16 cellular contexts compared by ENCODE assay signal in the genomic region with DNA sequence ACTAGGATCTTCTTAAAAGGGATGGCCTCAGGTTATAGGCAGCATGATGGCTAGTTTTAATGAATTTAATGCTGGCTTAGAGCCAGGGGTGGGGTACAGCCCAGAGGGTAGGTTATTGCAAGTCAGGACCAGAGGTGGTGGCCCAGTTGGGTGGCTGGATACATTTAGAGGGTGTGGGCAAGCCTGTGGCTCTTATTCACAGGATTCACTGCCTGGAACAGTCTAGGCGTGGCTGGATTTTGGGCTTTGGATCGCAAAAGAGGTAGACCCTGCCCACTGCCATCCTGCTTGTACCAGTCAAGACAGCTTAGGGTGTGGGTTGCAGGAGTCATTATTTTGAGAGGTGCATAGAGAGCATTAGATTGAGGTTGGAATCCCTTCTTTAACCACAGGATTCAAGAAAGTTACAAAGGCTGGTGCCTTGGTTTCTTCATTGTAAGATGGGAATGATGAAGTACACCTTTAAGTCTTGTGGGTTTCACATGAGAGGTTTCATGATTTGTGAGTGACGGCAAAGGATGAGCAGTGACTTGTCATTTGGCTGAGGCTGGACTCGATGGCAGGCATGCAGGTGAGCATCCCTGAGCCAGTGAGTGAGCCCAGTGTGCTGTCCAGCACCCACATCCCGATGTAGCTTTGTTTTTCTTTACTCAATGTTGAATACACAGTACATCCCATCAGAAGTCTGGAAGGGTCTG.
A peak's percentile ranks its signal among the peaks of the same experiment; 100 is the strongest.
DNase-seq lines count a peak whose midpoint lies in the region; ATAC-seq and TF ChIP-seq lines count a peak whose summit lies in the region.
"Had no signal": no experiment of that assay in that cellular context is flagged by ENCODE, and none has a peak within 500 bp of the region (broad histone marks: within the 10 kb centered on the region; RNA-seq: fewer than 3 reads in every experiment).

No MANE protein-coding gene starts in this region.

- WGBS in adrenal gland, 4 donors: 91 to 100% (median 96%) methylated on average over 5 of the region's 5 CpGs

- H3K4me1 Mint-ChIP-seq in activated CD8-positive, alpha-beta T cell treated with anti-CD3 and anti-CD28 coated beads, Interleukin-2, amount 10 ng/mL, durations not matched to agents 7 days and 5 days (ENCODE audit: low read depth): peaks cover 83% of the 10 kb centered on the region
- H3K4me1 Mint-ChIP-seq in activated CD8-positive, alpha-beta T cell treated with anti-CD3 and anti-CD28 coated beads for 36 hours (ENCODE audit: low read depth): peaks cover 65% of the 10 kb centered on the region

- H3K4me3 ChIP-seq in adrenal gland: no peak overlapping the region
- H3K4me3 ChIP-seq in left lung: no peak overlapping the region
- no peak overlapping the region for H3K4me3 ChIP-seq in tibial artery
- H3K4me3 ChIP-seq: gastrocnemius medialis, MG63 had no signal

- TF ChIP-seq POLR2A in adrenal gland (IDR thresholded peaks at IDR 0.05): no peak

- H3K27me3 ChIP-seq in adrenal gland (no peaks in the 10 kb centered on the region), left lung (no peaks in the 10 kb centered on the region), tibial artery (no peaks in the 10 kb centered on the region)
- H3K27me3 ChIP-seq: gastrocnemius medialis, MG63 had no signal

- TF ChIP-seq CTCF in activated CD8-positive, alpha-beta T cell treated with anti-CD3 and anti-CD28 coated beads for 36 hours (IDR thresholded peaks at IDR 0.05): no peak
- TF ChIP-seq CTCF in adrenal gland (IDR thresholded peaks at IDR 0.05) (no peak), left lung (IDR thresholded peaks at IDR 0.05) (no peak), tibial artery (IDR thresholded peaks at IDR 0.05) (no peak)

- H3K27ac Mint-ChIP-seq in activated CD8-positive, alpha-beta T cell treated with anti-CD3 and anti-CD28 coated beads, Interleukin-2, amount 10 ng/mL, durations not matched to agents 7 days and 5 days: peak overlapping the region; percentile 2
- no peak overlapping the region for H3K27ac Mint-ChIP-seq in activated CD8-positive, alpha-beta T cell treated with anti-CD3 and anti-CD28 coated beads for 36 hours

- H3K36me3 Mint-ChIP-seq in activated CD8-positive, alpha-beta T cell treated with anti-CD3 and anti-CD28 coated beads, Interleukin-2, amount 10 ng/mL, durations not matched to agents 7 days and 5 days (ENCODE audit: low read depth): peaks cover 3% of the 10 kb centered on the region
- peaks cover 3% of the 10 kb centered on the region for H3K36me3 Mint-ChIP-seq in activated CD8-positive, alpha-beta T cell treated with anti-CD3 and anti-CD28 coated beads for 36 hours (ENCODE audit: low read depth)

- H3K27ac ChIP-seq in adrenal gland (peak overlapping the region; percentile 71 to 94 (median 90)), left lung (peak overlapping the region; percentile 91 to 92), tibial artery (peak overlapping the region; percentile 65 to 86)

- CTCF ChIA-PET in activated CD8-positive, alpha-beta T cell treated with anti-CD3 and anti-CD28 coated beads, Interleukin-2, amount 10 ng/mL, durations not matched to agents 7 days and 5 days (lab: Charles Lee): no interaction called here
- CTCF ChIA-PET in activated CD8-positive, alpha-beta T cell treated with anti-CD3 and anti-CD28 coated beads for 36 hours (lab: Charles Lee): interaction anchor here (1.2 to 3.2 kb wide), 4 partner anchors 58 to 70 kb away, joined by 3 to 11 read pairs (median 4); no protein-coding TSS in a partner anchor

- H3K36me3 ChIP-seq in adrenal gland (replicated peaks in 1 of 2) (no peaks in the 10 kb centered on the region), left lung (no peaks in the 10 kb centered on the region), tibial artery (no peaks in the 10 kb centered on the region)
- H3K36me3 ChIP-seq: gastrocnemius medialis, MG63 had no signal

- POLR2A ChIA-PET in activated CD8-positive, alpha-beta T cell treated with anti-CD3 and anti-CD28 coated beads, Interleukin-2, amount 10 ng/mL, durations not matched to agents 7 days and 5 days (lab: Charles Lee): no interaction called here
- POLR2A ChIA-PET in activated CD8-positive, alpha-beta T cell treated with anti-CD3 and anti-CD28 coated beads for 36 hours (lab: Charles Lee): interaction anchor here (1.4 to 1.6 kb wide), 2 partner anchors 32 to 60 kb away, joined by 4 read pairs; no protein-coding TSS in a partner anchor

- H3K27me3 Mint-ChIP-seq in activated CD8-positive, alpha-beta T cell treated with anti-CD3 and anti-CD28 coated beads, Interleukin-2, amount 10 ng/mL, durations not matched to agents 7 days and 5 days (ENCODE audit: low read depth): no peaks in the 10 kb centered on the region
- H3K27me3 Mint-ChIP-seq in activated CD8-positive, alpha-beta T cell treated with anti-CD3 and anti-CD28 coated beads for 36 hours: peaks cover 2% of the 10 kb centered on the region

- DNase-seq in activated CD8-positive, alpha-beta T cell treated with anti-CD3 and anti-CD28 coated beads, Interleukin-2, amount 10 ng/mL, durations not matched to agents 7 days and 5 days: no peak
- no peak for DNase-seq in activated CD8-positive, alpha-beta T cell treated with anti-CD3 and anti-CD28 coated beads for 36 hours
- no peak for DNase-seq in adrenal gland
- DNase-seq in left lung: no peak
- DNase-seq in tibial artery: no peak
- DNase-seq in anterior cingulate cortex (lab: John Stamatoyannopoulos, UW): no peak
- DNase-seq in foreskin melanocyte: no peak
- DNase-seq: ACHN; activated T-cell treated with anti-CD3 and anti-CD28 coated beads for 4 hours; gastrocnemius medialis; HCEC 1CT; naive thymus-derived CD4-positive, alpha-beta T cell; SK-N-SH; stimulated activated naive CD4-positive, alpha-beta T cell had no signal

- H3K4me1 ChIP-seq in adrenal gland (replicated peaks in 1 of 2) (peaks cover 24 to 36% of the 10 kb centered on the region in 2 donors), left lung (peaks cover 31 to 63% of the 10 kb centered on the region in 2 donors), tibial artery (peaks cover 4 to 40% (median 32%) of the 10 kb centered on the region in 4 donors)

- H3K9me3 Mint-ChIP-seq in activated CD8-positive, alpha-beta T cell treated with anti-CD3 and anti-CD28 coated beads, Interleukin-2, amount 10 ng/mL, durations not matched to agents 7 days and 5 days (ENCODE audit: insufficient read depth): no peaks in the 10 kb centered on the region
- no peaks in the 10 kb centered on the region for H3K9me3 Mint-ChIP-seq in activated CD8-positive, alpha-beta T cell treated with anti-CD3 and anti-CD28 coated beads for 36 hours
- H3K9me3 Mint-ChIP-seq: naive thymus-derived CD4-positive, alpha-beta T cell had no signal

- no peak overlapping the region for H3K4me3 Mint-ChIP-seq in activated CD8-positive, alpha-beta T cell treated with anti-CD3 and anti-CD28 coated beads, Interleukin-2, amount 10 ng/mL, durations not matched to agents 7 days and 5 days
- no peak overlapping the region for H3K4me3 Mint-ChIP-seq in activated CD8-positive, alpha-beta T cell treated with anti-CD3 and anti-CD28 coated beads for 36 hours

- H3K9me3 ChIP-seq in adrenal gland (replicated peaks in 1 of 3) (no peaks in the 10 kb centered on the region), left lung (no peaks in the 10 kb centered on the region), tibial artery (no peaks in the 10 kb centered on the region)
- H3K9me3 ChIP-seq: gastrocnemius medialis, MG63, SK-N-SH had no signal

- intact Hi-C loops in activated CD8-positive, alpha-beta T cell treated with anti-CD3 and anti-CD28 coated beads for 36 hours (cut with micrococcal nuclease): no loop called here
- intact Hi-C loops in adrenal gland (cut with DNase I): no loop called here
- intact Hi-C loops in left lung (cut with DNase I): no loop called here
- intact Hi-C loops in tibial artery (cut with DNase I; ENCODE audit: low total_unique reads): no loop called here

- ATAC-seq in activated CD8-positive, alpha-beta T cell treated with anti-CD3 and anti-CD28 coated beads, Interleukin-2, amount 10 ng/mL, durations not matched to agents 7 days and 5 days: no peak
- ATAC-seq in activated CD8-positive, alpha-beta T cell treated with anti-CD3 and anti-CD28 coated beads for 36 hours: no peak
- ATAC-seq in left lung: no peak
- no peak for ATAC-seq in GM19395 (IDR thresholded peaks at IDR 0.05; ENCODE audit: unreplicated experiment)
